ENCODE assay signal across 8 cellular contexts in genomic region chr12:107079172-107080011, GRCh38. TPM values are rescaled to one million over a fixed set of nuclear protein-coding genes. Genes with fewer than 3 reads are reported as not detected.
A peak's percentile ranks its signal among the peaks of the same experiment; 100 is the strongest.
DNase-seq lines count a peak whose midpoint lies in the region; ATAC-seq and TF ChIP-seq lines count a peak whose summit lies in the region.

No MANE protein-coding gene starts in this region.

- no peak overlapping the region for H2AK5ac ChIP-seq in mesendoderm (ENCODE audit: low read length)

- peaks cover 5% of the 10 kb centered on the region for H3K79me1 ChIP-seq in mesendoderm (ENCODE audit: low read length)

- no peak overlapping the region for H3K18ac ChIP-seq in mesendoderm (ENCODE audit: low read length)

- ATAC-seq in GM18909 (IDR thresholded peaks at IDR 0.05; ENCODE audit: poor library complexity, unreplicated experiment): no peak

- H4K8ac ChIP-seq in mesendoderm (ENCODE audit: low read depth, low read length): no peak overlapping the region

- no peak overlapping the region for H2BK15ac ChIP-seq in mesendoderm (replicated peaks; ENCODE audit: low read depth)

- H3K36me3 ChIP-seq in Caco-2 (ENCODE audit: control insufficient read depth, insufficient read depth, low read length) (no peaks in the 10 kb centered on the region), mesendoderm (ENCODE audit: control insufficient read depth, insufficient read depth, low read length) (no peaks in the 10 kb centered on the region)

- no TSS peak for BruUV-seq in Caco-2 (replicated peaks; lab: Mats Ljungman, UMichigan)

- no peaks in the 10 kb centered on the region for H3K27me3 Mint-ChIP-seq in Caco-2 (ENCODE audit: insufficient read depth, unreplicated experiment)
- H3K27me3 Mint-ChIP-seq in activated CD4-positive, alpha-beta memory T cell treated with anti-CD3 and anti-CD28 coated beads, Interleukin-2, amount 10 ng/mL, durations not matched to agents 7 days and 5 days: no peaks in the 10 kb centered on the region

- H3K4me3 Mint-ChIP-seq in Caco-2 (ENCODE audit: unreplicated experiment): no peak overlapping the region
- no peak overlapping the region for H3K4me3 Mint-ChIP-seq in activated CD4-positive, alpha-beta memory T cell treated with anti-CD3 and anti-CD28 coated beads, Interleukin-2, amount 10 ng/mL, durations not matched to agents 7 days and 5 days

- DNase-seq in Caco-2 (peak in 1 of 2 experiments; percentile 8), HEK293T (ENCODE audit: extremely low spot score) (peak; percentile 21), amniotic epithelial cell (ENCODE audit: low read depth) (peak; percentile 82), mesendoderm (peak; percentile 69), NCI-H524 treated with DMSO at 0.1 percent for 48 hours (lab: John Stamatoyannopoulos, UW) (no peak)
- no peak for DNase-seq in activated CD4-positive, alpha-beta memory T cell treated with anti-CD3 and anti-CD28 coated beads, Interleukin-2, amount 10 ng/mL, durations not matched to agents 7 days and 5 days
- DNase-seq in activated effector memory CD4-positive, alpha-beta T cell treated with Interleukin-2 at 50 U/mL for 16 hours: no peak

- peaks cover 6% of the 10 kb centered on the region for H3K4me1 Mint-ChIP-seq in Caco-2 (ENCODE audit: low read depth, unreplicated experiment)
- H3K4me1 Mint-ChIP-seq in activated CD4-positive, alpha-beta memory T cell treated with anti-CD3 and anti-CD28 coated beads, Interleukin-2, amount 10 ng/mL, durations not matched to agents 7 days and 5 days: no peaks in the 10 kb centered on the region

- CTCF ChIA-PET in Caco-2 (lab: Charles Lee) (interaction anchor here (1.7 kb wide), 1 partner anchor 12 kb away, joined by 6 read pairs; no protein-coding TSS in a partner anchor), HEK293T (lab: Yijun Ruan, JAX) (interaction anchor here (0.6 to 1.0 kb wide), 3 partner anchors 17 to 738 kb away, joined by 3 to 5 read pairs (median 4); no protein-coding TSS in a partner anchor)
- CTCF ChIA-PET in activated CD4-positive, alpha-beta memory T cell treated with anti-CD3 and anti-CD28 coated beads, Interleukin-2, amount 10 ng/mL, durations not matched to agents 7 days and 5 days (lab: Charles Lee): interaction anchor here (0.6 to 1.4 kb wide), 4 partner anchors 10 to 743 kb away, joined by 3 to 7 read pairs (median 4); no protein-coding TSS in a partner anchor

- H2BK5ac ChIP-seq in mesendoderm (ENCODE audit: low read length): no peak overlapping the region

- H3K4me3 ChIP-seq in Caco-2 (ENCODE audit: low read depth, low read length): no peak overlapping the region
- H3K4me3 ChIP-seq in mesendoderm (ENCODE audit: low read length): no peak overlapping the region

- peak; percentile 35 to 50 for TF ChIP-seq CTCF in Caco-2 (IDR thresholded peaks at IDR 0.05; ENCODE audit: insufficient read depth in 1 of 2, low read depth in 1 of 2, low read length in 1 of 2, severe bottlenecking in 1 of 2, unreplicated experiment in 1 of 2)

- 0 out of 2 replicates have a peak, but pooled peaks cover 6% of the 10 kb centered on the region for H3K4me1 ChIP-seq in Caco-2
- no peaks in the 10 kb centered on the region for H3K4me1 ChIP-seq in mesendoderm (ENCODE audit: control insufficient read depth, low read depth, low read length)

- peaks cover 14% of the 10 kb centered on the region for H3K9me3 Mint-ChIP-seq in Caco-2 (ENCODE audit: unreplicated experiment)
- peaks cover 7% of the 10 kb centered on the region for H3K9me3 Mint-ChIP-seq in activated CD4-positive, alpha-beta memory T cell treated with anti-CD3 and anti-CD28 coated beads, Interleukin-2, amount 10 ng/mL, durations not matched to agents 7 days and 5 days

- H3K27ac ChIP-seq in mesendoderm (ENCODE audit: low read depth, low read length): no peak overlapping the region

- no peaks in the 10 kb centered on the region for H3K27me3 ChIP-seq in Caco-2 (replicated peaks; ENCODE audit: control insufficient read depth, insufficient read depth, low read length)
- no peaks in the 10 kb centered on the region for H3K27me3 ChIP-seq in mesendoderm (ENCODE audit: insufficient read depth, low read length, poor library complexity)

- peaks cover 7% of the 10 kb centered on the region for H3K79me2 ChIP-seq in mesendoderm (ENCODE audit: control insufficient read depth, insufficient read depth, low read length)

- intact Hi-C loops in Caco-2 (cut with micrococcal nuclease; ENCODE audit: unreplicated experiment): no loop called here

- POLR2A ChIA-PET in Caco-2 (lab: Charles Lee) (no interaction called here), HEK293T (lab: Yijun Ruan, JAX) (interaction anchor here (1.0 kb wide), 1 partner anchor 15 kb away, joined by 5 read pairs; no protein-coding TSS in a partner anchor)
- POLR2A ChIA-PET in activated CD4-positive, alpha-beta memory T cell treated with anti-CD3 and anti-CD28 coated beads, Interleukin-2, amount 10 ng/mL, durations not matched to agents 7 days and 5 days (lab: Charles Lee): no interaction called here

- H3K9me3 ChIP-seq in Caco-2: 0 out of 2 replicates have a peak, but pooled peaks cover 3% of the 10 kb centered on the region

- H3K56ac ChIP-seq in mesendoderm (ENCODE audit: low read length): no peak overlapping the region

- H3K4ac ChIP-seq in mesendoderm (ENCODE audit: low read depth, low read length): no peak overlapping the region

- H3K4me2 ChIP-seq in mesendoderm (ENCODE audit: low read length): no peak overlapping the region

- no peaks in the 10 kb centered on the region for H3K36me3 Mint-ChIP-seq in Caco-2 (ENCODE audit: insufficient read depth, unreplicated experiment)
- peaks cover 5% of the 10 kb centered on the region for H3K36me3 Mint-ChIP-seq in activated CD4-positive, alpha-beta memory T cell treated with anti-CD3 and anti-CD28 coated beads, Interleukin-2, amount 10 ng/mL, durations not matched to agents 7 days and 5 days (ENCODE audit: low read depth)

- no peak overlapping the region for H2BK120ac ChIP-seq in mesendoderm (ENCODE audit: low read depth, low read length)

- no peak overlapping the region for H3K9ac ChIP-seq in mesendoderm (ENCODE audit: low read length)

- no peak overlapping the region for H4K5ac ChIP-seq in mesendoderm (ENCODE audit: low read length)

- no CpG with 5 or more reads among the region's 2 CpGs for WGBS in mesendoderm (ENCODE audit: extremely low coverage, insufficient coverage, low lambda C conversion rate)

- H3K27ac Mint-ChIP-seq in Caco-2 (ENCODE audit: unreplicated experiment): no peak overlapping the region
- H3K27ac Mint-ChIP-seq in activated CD4-positive, alpha-beta memory T cell treated with anti-CD3 and anti-CD28 coated beads, Interleukin-2, amount 10 ng/mL, durations not matched to agents 7 days and 5 days: no peak overlapping the region

- no peak overlapping the region for H3K23ac ChIP-seq in mesendoderm (ENCODE audit: low read length)

TF ChIP-seq in HEK293T, 16 proteins besides CTCF, POLR2A, EP300 and RAD21:
- TF ChIP-seq ELF4 (IDR thresholded peaks at IDR 0.05): no peak
- TF ChIP-seq SUZ12 (IDR thresholded peaks at IDR 0.05): no peak
- no peak for TF ChIP-seq FOXM1 (IDR thresholded peaks at IDR 0.05; ENCODE audit: borderline replicate concordance)
- TF ChIP-seq FOXA1 (IDR thresholded peaks at IDR 0.05): no peak
- TF ChIP-seq FOXK2 (IDR thresholded peaks at IDR 0.05): no peak
- no peak for TF ChIP-seq NFRKB (IDR thresholded peaks at IDR 0.05)
- no peak for TF ChIP-seq CTBP1 (IDR thresholded peaks at IDR 0.05; ENCODE audit: borderline replicate concordance)

RNA-seq across cellular contexts. Expression of gene CRY1, which starts 14.0 kb away (rescaled TPM):
- total RNA-seq in Caco-2 (2022): 19.4 and 22.2 TPM in 2 replicates
- 19.3 TPM for polyA plus RNA-seq in mesendoderm (2013, experiment 1 of 2)
- 19.7 TPM for polyA plus RNA-seq in mesendoderm (2013, experiment 2 of 2)
- total RNA-seq in activated CD4-positive, alpha-beta memory T cell treated with anti-CD3 and anti-CD28 coated beads, Interleukin-2, amount 10 ng/mL, durations not matched to agents 7 days and 5 days: 10 to 100 TPM; 16.4 to 16.6 TPM

Comparison
In these comparisons a context has a peak if more than half of its experiments do, and no peak if none do; other contexts are left out.
1. DNase-seq: peak in HEK293T (single experiment), amniotic epithelial cell (single experiment) and mesendoderm (single experiment); none in activated CD4-positive, alpha-beta memory T cell treated with anti-CD3 and anti-CD28 coated beads, Interleukin-2, amount 10 ng/mL, durations not matched to agents 7 days and 5 days (single experiment), NCI-H524 treated with DMSO at 0.1 percent for 48 hours (single experiment) and activated effector memory CD4-positive, alpha-beta T cell treated with Interleukin-2 at 50 U/mL for 16 hours (single experiment).